ENCODE assay signal across 32 cellular contexts in genomic region chr3:177860236-177860635, GRCh38.
"Had no signal": no experiment of that assay in that cellular context is flagged by ENCODE, and none has a peak within 500 bp of the region (broad histone marks: within the 10 kb centered on the region; RNA-seq: fewer than 3 reads in every experiment).

No MANE protein-coding gene starts in this region.

- H3K36me3 Mint-ChIP-seq: activated CD8-positive, alpha-beta memory T cell treated with anti-CD3 and anti-CD28 coated beads, Interleukin-2, amount 10 ng/mL, durations not matched to agents 7 days and 5 days had no signal

- H3K9ac ChIP-seq: KMS-11 had no signal

- H3K4me3 ChIP-seq: ascending aorta, body of pancreas, Peyer's patch, SJSA1 had no signal

- H3K36me3 ChIP-seq: ascending aorta, Peyer's patch, SJSA1 had no signal

- H3K27ac Mint-ChIP-seq: activated B cell treated with CpG ODN at 0.5 μM for 24 hours; activated CD4-positive, alpha-beta T cell treated with anti-CD3 and anti-CD28 coated beads, Interleukin-2, amount 10 ng/mL, durations not matched to agents 24 days and 14 days; activated CD8-positive, alpha-beta memory T cell treated with anti-CD3 and anti-CD28 coated beads, Interleukin-2, amount 10 ng/mL, durations not matched to agents 7 days and 5 days; activated naive CD4-positive, alpha-beta T cell treated with anti-CD3 and anti-CD28 coated beads, Interleukin-2, amount 50 U/mL, for 72 hours; activated naive CD8-positive, alpha-beta T cell treated with anti-CD3 and anti-CD28 coated beads, Interleukin-2, amount 50 U/mL, for 24 hours; T-helper 1 cell treated with Interleukin-12 subunit alpha and Interleukin-12 subunit beta and Interleukin-4 antibody, amounts not matched to agents 30 μg/mL and 1 μg/mL, for 36 hours had no signal

- FAIRE-seq: bronchial epithelial cell had no signal

- H3K27me3 Mint-ChIP-seq: activated CD4-positive, alpha-beta T cell treated with anti-CD3 and anti-CD28 coated beads, Interleukin-2, amount 10 ng/mL, durations not matched to agents 24 days and 14 days; activated CD8-positive, alpha-beta memory T cell treated with anti-CD3 and anti-CD28 coated beads, Interleukin-2, amount 10 ng/mL, durations not matched to agents 7 days and 5 days had no signal

- H3K4me2 ChIP-seq: KMS-11 had no signal

- H3K9me3 ChIP-seq: body of pancreas, SJSA1 had no signal

- H3K4me3 Mint-ChIP-seq: activated B cell treated with CpG ODN at 0.5 μM for 24 hours; activated CD4-positive, alpha-beta T cell treated with anti-CD3 and anti-CD28 coated beads, Interleukin-2, amount 10 ng/mL, durations not matched to agents 24 days and 14 days; activated CD8-positive, alpha-beta memory T cell treated with anti-CD3 and anti-CD28 coated beads, Interleukin-2, amount 10 ng/mL, durations not matched to agents 7 days and 5 days; activated naive CD8-positive, alpha-beta T cell treated with anti-CD3 and anti-CD28 coated beads, Interleukin-2, amount 50 U/mL, for 24 hours; activated T-cell treated with anti-CD3 and anti-CD28 coated beads, Interleukin-2, amount 50 U/mL, for 4 hours; T-helper 1 cell treated with Interleukin-12 subunit alpha and Interleukin-12 subunit beta and Interleukin-4 antibody, amounts not matched to agents 30 μg/mL and 1 μg/mL, for 36 hours had no signal

- DNase-seq: activated B cell treated with CpG ODN at 0.5 μM for 24 hours; activated CD4-positive, alpha-beta T cell treated with anti-CD3 and anti-CD28 coated beads for 1 hour; activated CD4-positive, alpha-beta T cell treated with anti-CD3 and anti-CD28 coated beads, Interleukin-2, amount 10 ng/mL, durations not matched to agents 24 days and 14 days; activated CD4-positive, alpha-beta T cell treated with anti-CD3 and anti-CD28 coated beads, Interleukin-2, amount 50 U/mL, for 48 hours; activated CD8-positive, alpha-beta memory T cell treated with anti-CD3 and anti-CD28 coated beads, Interleukin-2, amount 10 ng/mL, durations not matched to agents 7 days and 5 days; activated effector memory CD4-positive, alpha-beta T cell treated with anti-CD3 and anti-CD28 coated beads, Interleukin-2, amount 50 U/mL, for 16 hours; activated naive CD4-positive, alpha-beta T cell treated with Interleukin-2 at 50 U/mL for 16 hours; activated naive CD8-positive, alpha-beta T cell treated with anti-CD3 and anti-CD28 coated beads, Interleukin-2, amount 50 U/mL, for 24 hours; activated T-cell treated with anti-CD3 and anti-CD28 coated beads, Interleukin-2, amount 50 U/mL, for 4 hours; amniotic stem cell; body of pancreas; central memory CD4-positive, alpha-beta T cell; MV-4-11; NCI-H1092 treated with DMSO at 0.1 percent for 48 hours; NCI-H1417 treated with DMSO at 0.1 percent for 48 hours; NCI-H1694; NCI-H2029; NCI-H2107; NCI-H446; NCI-H526; NCI-H774; NK-92 treated with Interleukin-12 subunit alpha and Interleukin-12 subunit beta, amount 100 ng/mL, for 24 hours; Peyer's patch; Right ventricle myocardium superior had no signal

- H3K4me1 Mint-ChIP-seq: activated B cell treated with CpG ODN at 0.5 μM for 24 hours; activated CD4-positive, alpha-beta T cell treated with anti-CD3 and anti-CD28 coated beads, Interleukin-2, amount 10 ng/mL, durations not matched to agents 24 days and 14 days; activated CD8-positive, alpha-beta memory T cell treated with anti-CD3 and anti-CD28 coated beads, Interleukin-2, amount 10 ng/mL, durations not matched to agents 7 days and 5 days; activated naive CD8-positive, alpha-beta T cell treated with anti-CD3 and anti-CD28 coated beads, Interleukin-2, amount 50 U/mL, for 24 hours had no signal

- H3K27me3 ChIP-seq: ascending aorta, body of pancreas, Peyer's patch, SJSA1 had no signal

- H3K27ac ChIP-seq: ascending aorta, body of pancreas, KMS-11, Peyer's patch, RWPE1, SJSA1 had no signal

- H3K4me1 ChIP-seq: ascending aorta, body of pancreas, Peyer's patch, SJSA1 had no signal

- ATAC-seq: activated CD8-positive, alpha-beta memory T cell treated with anti-CD3 and anti-CD28 coated beads, Interleukin-2, amount 10 ng/mL, durations not matched to agents 7 days and 5 days; activated naive CD4-positive, alpha-beta T cell treated with anti-CD3 and anti-CD28 coated beads, Interleukin-2, amount 50 U/mL, for 72 hours; activated naive CD8-positive, alpha-beta T cell treated with anti-CD3 and anti-CD28 coated beads, Interleukin-2, amount 50 U/mL, for 24 hours; activated T-cell treated with anti-CD3 and anti-CD28 coated beads, Interleukin-2, amount 50 U/mL, for 4 hours; body of pancreas; SK-N-SH treated with all-trans-retinoic acid at 6 μM for 48 hours had no signal
